ENCODE assay signal across 8 cellular contexts in genomic region chr18:36128907-36129299, GRCh38. TPM values are rescaled to one million over a fixed set of nuclear protein-coding genes. Genes with fewer than 3 reads are reported as not detected.
DNase-seq lines count a peak whose midpoint lies in the region; ATAC-seq, FAIRE-seq and TF ChIP-seq lines count a peak whose summit lies in the region.

No MANE protein-coding gene starts in this region.

- no peak for DNase-seq in DND-41
- DNase-seq in H7, result peak; percentile 76
- no peak for DNase-seq in RWPE2 (ENCODE audit: low spot score)
- no peak for DNase-seq in fibroblast of pulmonary artery (ENCODE audit: low read depth)
- DNase-seq in gastrocnemius medialis, result no peak
- no peak for DNase-seq in H4 (ENCODE audit: low spot score)
- no peak for DNase-seq in activated CD4-positive, alpha-beta T cell treated with anti-CD3 and anti-CD28 coated beads, Interleukin-2, amount 50 U/mL, for 48 hours
- no peak for DNase-seq in D721Med (ENCODE audit: insufficient read length, low spot score)

- peak overlapping the region; percentile 99 for H3K9ac ChIP-seq in DND-41 (ENCODE audit: low read depth, low read length)

- peaks cover 84% of the 10 kb centered on the region for H3K79me2 ChIP-seq in DND-41 (ENCODE audit: insufficient read depth, low read length)

- intact Hi-C loops in gastrocnemius medialis (cut with DNase I; ENCODE audit: low total_unique reads), result loop anchor here (1.0 to 5.0 kb wide), 5 partner anchors 62 to 784 kb away; partner anchors contain the start of genes FHOD3, RMP24, RPRD1A and ZNF24

- peak overlapping the region; percentile 84 for H2AFZ ChIP-seq in DND-41 (ENCODE audit: low read depth, low read length)

- no peak for FAIRE-seq in D721Med (lab: Jason Lieb, UNC)

- in situ Hi-C loops in gastrocnemius medialis (cut with MboI; ENCODE audit: low sequenced_read_pairs in 4 of 4), result loop anchor here in 1 of 4 donors (5.0 kb wide), 1 partner anchor 62 kb away; the partner anchor contains the start of gene RPRD1A

- H3K27me3 ChIP-seq in DND-41 (ENCODE audit: insufficient read depth, low read length, poor library complexity) (no peaks in the 10 kb centered on the region), H7 (ENCODE audit: control insufficient read depth, insufficient read depth, low read length) (no peaks in the 10 kb centered on the region), RWPE2 (ENCODE audit: insufficient read depth, poor library complexity, severe bottlenecking) (no peaks in the 10 kb centered on the region), gastrocnemius medialis (no peaks in the 10 kb centered on the region)

- H3K9me3 ChIP-seq in DND-41 (ENCODE audit: insufficient read depth, low read length, severe bottlenecking), result no peaks in the 10 kb centered on the region
- no peaks in the 10 kb centered on the region for H3K9me3 ChIP-seq in RWPE2 (ENCODE audit: severe bottlenecking)
- H3K9me3 ChIP-seq in gastrocnemius medialis, result no peaks in the 10 kb centered on the region

- TF ChIP-seq POLR2A in gastrocnemius medialis (IDR thresholded peaks at IDR 0.05), result peak in 1 of 2 donors; percentile 15

- peaks cover 53% of the 10 kb centered on the region for H3K4me1 ChIP-seq in DND-41 (ENCODE audit: insufficient read depth, low read length)
- H3K4me1 ChIP-seq in RWPE2 (ENCODE audit: insufficient read depth, poor library complexity, severe bottlenecking), result peaks cover 3% of the 10 kb centered on the region
- peaks cover 23 to 30% of the 10 kb centered on the region in 2 donors for H3K4me1 ChIP-seq in gastrocnemius medialis

- H3K4me2 ChIP-seq in DND-41 (ENCODE audit: insufficient read depth, low read length), result peak overlapping the region; percentile 72

- no peak for TF ChIP-seq CTCF in DND-41 (IDR thresholded peaks at IDR 0.05; ENCODE audit: borderline replicate concordance, extremely low read depth, low read length, poor library complexity, severe bottlenecking)
- TF ChIP-seq CTCF in RWPE2 (IDR thresholded peaks at IDR 0.05; ENCODE audit: poor library complexity, severe bottlenecking), result no peak
- TF ChIP-seq CTCF in fibroblast of pulmonary artery (IDR thresholded peaks at IDR 0.05; ENCODE audit: low read length, missing control alignments), result no peak
- TF ChIP-seq CTCF in gastrocnemius medialis (IDR thresholded peaks at IDR 0.05 in 4 of 5, conservative IDR thresholded peaks at IDR 0.05 in 1 of 5), result no peak
- no peak for TF ChIP-seq CTCF in D721Med (IDR thresholded peaks at IDR 0.05; ENCODE audit: insufficient read depth, missing control alignments)

- H3K27ac ChIP-seq in DND-41 (ENCODE audit: low read length), result peak overlapping the region; percentile 99
- H3K27ac ChIP-seq in RWPE2 (ENCODE audit: poor library complexity, severe bottlenecking), result peak overlapping the region; percentile 77
- H3K27ac ChIP-seq in gastrocnemius medialis, result peak overlapping the region; percentile 99 to 100 (median 100)

- H4K20me1 ChIP-seq in DND-41 (ENCODE audit: insufficient read depth, low read length), result peaks cover 28% of the 10 kb centered on the region; the same call in 1 of the 2 replicates

- H3K36me3 ChIP-seq in DND-41 (ENCODE audit: insufficient read depth, low read length) (peaks cover 34% of the 10 kb centered on the region), H7 (replicated peaks; ENCODE audit: control insufficient read depth, insufficient read depth, low read length) (peaks cover 3% of the 10 kb centered on the region), RWPE2 (ENCODE audit: low read depth) (peaks cover 5% of the 10 kb centered on the region), gastrocnemius medialis (peaks cover 0 to 9% of the 10 kb centered on the region in 2 donors)

- ATAC-seq in DND-41 (ENCODE audit: insufficient read depth, low read depth), result peak; percentile 8; the same call in 2 of the 3 replicates
- ATAC-seq in RWPE2 (ENCODE audit: low read depth), result peak; percentile 8
- peak in 1 of 2 donors; percentile 23 for ATAC-seq in gastrocnemius medialis

- H3K4me3 ChIP-seq in DND-41 (ENCODE audit: low read depth in 1 of 2, low read length in 2 of 2) (peak overlapping the region; percentile 66 to 93), H7 (ENCODE audit: insufficient read depth, low read depth, low read length) (peak overlapping the region; percentile 87), RWPE2 (ENCODE audit: severe bottlenecking) (peak overlapping the region; percentile 68), fibroblast of pulmonary artery (replicated peaks; ENCODE audit: low read depth, low read length) (peak overlapping the region; percentile 97), gastrocnemius medialis (peak overlapping the region; percentile 93 to 100 (median 97))

RNA-seq across cellular contexts. Expression of gene SLC39A6, which starts 0.2 kb away (rescaled TPM):
- total RNA-seq in H7 (2014; rRNA removed; shearing (Covaris generic)), result 36.2 and 36.7 TPM in 2 replicates
- 10 to 100 TPM; 16.7 to 24.7 (median 18.3) TPM for total RNA-seq in gastrocnemius medialis
- 79.4 and 82.4 TPM in 2 replicates for total RNA-seq in H4 (2014; rRNA removed; shearing (Covaris generic))

RNA-seq across cellular contexts. Expression of gene ELP2, which starts 0.8 kb away (rescaled TPM):
- total RNA-seq in H7 (2014; rRNA removed; shearing (Covaris generic)), result 92.2 and 144 TPM in 2 replicates
- 10 to 100 TPM; 23.7 to 51.0 (median 42.8) TPM for total RNA-seq in gastrocnemius medialis
- total RNA-seq in H4 (2014; rRNA removed; shearing (Covaris generic)), result 41.3 and 62.3 TPM in 2 replicates

RNA-seq across cellular contexts. Expression of gene MOCOS, which starts 58.4 kb away (rescaled TPM):
- total RNA-seq in H7 (2014; rRNA removed; shearing (Covaris generic)), result 1.7 and 2.4 TPM in 2 replicates
- total RNA-seq in gastrocnemius medialis, result 1 to 10 TPM in 1 of 4 donors, under 1 TPM in 3; 0.46 to 2.8 (median 0.73) TPM
- total RNA-seq in H4 (2014; rRNA removed; shearing (Covaris generic)), result 18.7 and 19.0 TPM in 2 replicates
